8 cellular contexts compared by ENCODE assay signal in genomic region chr1:30756545-30757195, GRCh38. TPM values are rescaled to one million over a fixed set of nuclear protein-coding genes. Genes with fewer than 3 reads are reported as not detected.
DNase-seq lines count a peak whose midpoint lies in the region; TF ChIP-seq lines count a peak whose summit lies in the region.

No MANE protein-coding gene starts in this region.

- POLR2A ChIA-PET in AG04449 (lab: Yijun Ruan, JAX): no interaction called here

- H2AK5ac ChIP-seq in mesendoderm (ENCODE audit: low read length): no peak overlapping the region

- H2BK15ac ChIP-seq in mesendoderm (replicated peaks; ENCODE audit: low read depth): no peak overlapping the region

- peak overlapping the region; percentile 97 for H3K27ac Mint-ChIP-seq in stimulated activated naive CD8-positive, alpha-beta T cell treated with anti-CD3 and anti-CD28 coated beads, Interleukin-15, Interleukin-2, amounts not matched to agents 100 ng/mL and 50 ng/mL, for 24 hours

- no peaks in the 10 kb centered on the region for H3K9me3 Mint-ChIP-seq in stimulated activated naive CD8-positive, alpha-beta T cell treated with anti-CD3 and anti-CD28 coated beads, Interleukin-15, Interleukin-2, amounts not matched to agents 100 ng/mL and 50 ng/mL, for 24 hours

- DNase-seq in AG04449 (ENCODE audit: low read depth, low spot score): peak; percentile 50
- DNase-seq in HUDEP-2 (lab: John Stamatoyannopoulos, UW; ENCODE audit: unreplicated experiment in 76 of 76): peak in 56 of 76 experiments; percentile 12 to 79 (median 44)
- peak in 3 of 4 experiments; percentile 32 to 38 (median 36) for DNase-seq in activated CD4-positive, CD25-positive, alpha-beta regulatory T cell (lab: John Stamatoyannopoulos, UW)
- DNase-seq in colonic mucosa: peak; percentile 47
- peak; percentile 68 for DNase-seq in mesendoderm
- DNase-seq in DMS 273 (lab: John Stamatoyannopoulos, UW; ENCODE audit: unreplicated experiment): no peak
- DNase-seq in NCI-H510A treated with DMSO at 0.1 percent for 48 hours (lab: John Stamatoyannopoulos, UW): no peak

- peaks cover 26% of the 10 kb centered on the region for H3K36me3 Mint-ChIP-seq in stimulated activated naive CD8-positive, alpha-beta T cell treated with anti-CD3 and anti-CD28 coated beads, Interleukin-15, Interleukin-2, amounts not matched to agents 100 ng/mL and 50 ng/mL, for 24 hours (ENCODE audit: low read depth)

- H4K5ac ChIP-seq in mesendoderm (ENCODE audit: low read length): no peak overlapping the region

- H3K4me3 ChIP-seq in AG04449 (ENCODE audit: low read depth, low read length): no peak overlapping the region
- peak overlapping the region; percentile 23 for H3K4me3 ChIP-seq in colonic mucosa
- no peak overlapping the region for H3K4me3 ChIP-seq in mesendoderm (ENCODE audit: low read length)

- H3K79me2 ChIP-seq in mesendoderm (ENCODE audit: control insufficient read depth, insufficient read depth, low read length): no peaks in the 10 kb centered on the region

- no peaks in the 10 kb centered on the region for H3K27me3 ChIP-seq in colonic mucosa
- H3K27me3 ChIP-seq in mesendoderm (ENCODE audit: insufficient read depth, low read length, poor library complexity): no peaks in the 10 kb centered on the region

- H3K18ac ChIP-seq in mesendoderm (ENCODE audit: low read length): no peak overlapping the region

- CTCF ChIA-PET in AG04449 (lab: Yijun Ruan, JAX): interaction anchor here (0.9 to 7.6 kb wide), 5 partner anchors 11 to 45 kb away, joined by 3 to 83 read pairs (median 12); no protein-coding TSS in a partner anchor

- H3K4ac ChIP-seq in mesendoderm (ENCODE audit: low read depth, low read length): no peak overlapping the region

- no peaks in the 10 kb centered on the region for H3K36me3 ChIP-seq in colonic mucosa
- H3K36me3 ChIP-seq in mesendoderm (ENCODE audit: control insufficient read depth, insufficient read depth, low read length): no peaks in the 10 kb centered on the region

- peak overlapping the region; percentile 94 for H3K4me3 Mint-ChIP-seq in stimulated activated naive CD8-positive, alpha-beta T cell treated with anti-CD3 and anti-CD28 coated beads, Interleukin-15, Interleukin-2, amounts not matched to agents 100 ng/mL and 50 ng/mL, for 24 hours

- no peak overlapping the region for H3K56ac ChIP-seq in mesendoderm (ENCODE audit: low read length)

- H2BK5ac ChIP-seq in mesendoderm (ENCODE audit: low read length): no peak overlapping the region

- no peak overlapping the region for H4K8ac ChIP-seq in mesendoderm (ENCODE audit: low read depth, low read length)

- H3K9ac ChIP-seq in colonic mucosa (ENCODE audit: low read depth in 2 of 2, low read length in 2 of 2) (peak overlapping the region; percentile 70 to 75), mesendoderm (ENCODE audit: low read length) (no peak overlapping the region)

- no peaks in the 10 kb centered on the region for H3K9me3 ChIP-seq in colonic mucosa

- no peak overlapping the region for H3K23ac ChIP-seq in mesendoderm (ENCODE audit: low read length)

- H3K4me1 Mint-ChIP-seq in stimulated activated naive CD8-positive, alpha-beta T cell treated with anti-CD3 and anti-CD28 coated beads, Interleukin-15, Interleukin-2, amounts not matched to agents 100 ng/mL and 50 ng/mL, for 24 hours (ENCODE audit: low read depth): peaks cover 97% of the 10 kb centered on the region

- H2BK120ac ChIP-seq in mesendoderm (ENCODE audit: low read depth, low read length): no peak overlapping the region

- no CpG with 5 or more reads among the region's 11 CpGs for whole genome bisulfite sequencing in mesendoderm (ENCODE audit: extremely low coverage, insufficient coverage, low lambda C conversion rate)

- no peak for TF ChIP-seq CTCF in AG04449 (IDR thresholded peaks at IDR 0.05; ENCODE audit: insufficient read depth, low read length, missing control alignments)
- TF ChIP-seq CTCF in colonic mucosa (IDR thresholded peaks at IDR 0.05): no peak

- H3K4me2 ChIP-seq in mesendoderm (ENCODE audit: low read length): no peak overlapping the region

- H3K27me3 Mint-ChIP-seq in stimulated activated naive CD8-positive, alpha-beta T cell treated with anti-CD3 and anti-CD28 coated beads, Interleukin-15, Interleukin-2, amounts not matched to agents 100 ng/mL and 50 ng/mL, for 24 hours: no peaks in the 10 kb centered on the region

- peak overlapping the region; percentile 76 for H3K27ac ChIP-seq in colonic mucosa
- H3K27ac ChIP-seq in mesendoderm (ENCODE audit: low read depth, low read length): no peak overlapping the region

- intact Hi-C loops in colonic mucosa (cut with DNase I): no loop called here

- H3K4me1 ChIP-seq in colonic mucosa: no peaks in the 10 kb centered on the region
- no peaks in the 10 kb centered on the region for H3K4me1 ChIP-seq in mesendoderm (ENCODE audit: control insufficient read depth, low read depth, low read length)

- no peaks in the 10 kb centered on the region for H3K79me1 ChIP-seq in mesendoderm (ENCODE audit: low read length)

RNA-seq across cellular contexts. Expression of gene LAPTM5, which starts 0.9 kb away (rescaled TPM):
- total RNA-seq in colonic mucosa: 10 to 100 TPM; 15.8 to 41.0 TPM
- polyA plus RNA-seq in mesendoderm (2013, experiment 1 of 2): 0.70 TPM
- polyA plus RNA-seq in mesendoderm (2013, experiment 2 of 2): 0.64 TPM

RNA-seq across cellular contexts. Expression of gene MATN1, which starts 33.3 kb away (rescaled TPM):
- total RNA-seq in colonic mucosa: not detected
- polyA plus RNA-seq in mesendoderm (2013, experiment 1 of 2): 0.07 TPM
- 0.08 TPM for polyA plus RNA-seq in mesendoderm (2013, experiment 2 of 2)

Comparison
In these comparisons a context has a peak if more than half of its experiments do, and no peak if none do; other contexts are left out.
1. DNase-seq: peak in AG04449 (single experiment), HUDEP-2 (56 of 76), activated CD4-positive, CD25-positive, alpha-beta regulatory T cell (3 of 4), colonic mucosa (single experiment) and mesendoderm (single experiment); none in DMS 273 (single experiment) and NCI-H510A treated with DMSO at 0.1 percent for 48 hours (single experiment).